ENCODE assay signal across 13 cellular contexts in the genomic region with DNA sequence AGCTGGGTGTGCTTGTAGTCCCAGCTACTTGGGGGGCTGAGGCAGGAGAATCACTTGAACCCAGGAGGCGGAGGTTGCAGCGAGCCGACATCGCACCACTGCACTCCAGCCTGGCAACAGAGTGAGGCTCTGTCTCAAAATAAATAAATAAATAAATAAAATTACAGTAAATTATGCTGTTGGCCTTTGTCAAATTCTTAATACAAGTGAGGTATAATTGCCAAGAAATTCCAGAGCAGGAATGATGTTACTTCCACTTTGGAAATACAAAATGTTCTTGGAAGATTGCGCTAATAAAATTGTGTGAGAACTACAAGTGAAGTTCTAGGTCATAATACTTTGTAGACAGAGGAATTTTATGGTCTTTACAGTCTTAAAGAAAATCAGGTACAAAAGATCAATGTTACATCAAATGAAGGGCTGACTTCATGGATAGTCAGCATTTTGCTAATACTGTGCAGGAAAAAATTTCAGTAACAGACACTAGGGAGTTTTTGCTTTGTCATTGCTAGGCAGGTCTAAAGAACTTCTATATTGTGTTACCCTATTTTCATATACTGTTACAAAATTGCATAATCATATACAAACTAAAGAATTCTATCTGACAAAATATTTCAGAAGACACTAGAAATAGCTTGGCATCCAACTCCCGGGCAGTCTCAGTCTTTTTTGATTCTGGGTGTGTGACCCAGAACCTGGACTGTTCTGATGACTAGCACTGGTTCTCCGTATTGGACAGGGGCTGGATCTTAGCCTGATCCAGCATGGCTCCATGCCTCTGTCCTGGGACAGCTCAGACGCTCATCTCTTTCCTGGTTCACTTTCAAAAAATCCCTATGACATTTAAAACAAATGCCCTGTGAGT.
DNase-seq lines count a peak whose midpoint lies in the region; ATAC-seq, FAIRE-seq and TF ChIP-seq lines count a peak whose summit lies in the region.
"Had no signal": no experiment of that assay in that cellular context is flagged by ENCODE, and none has a peak within 500 bp of the region (broad histone marks: within the 10 kb centered on the region; RNA-seq: fewer than 3 reads in every experiment).

No MANE protein-coding gene starts in this region.

- H4K20me1 ChIP-seq in H9 (ENCODE audit: control insufficient read depth, insufficient read depth, insufficient read length), result no peaks in the 10 kb centered on the region

- 97% methylated on average over 4 of the region's 8 CpGs for WGBS in mesenchymal stem cell
- WGBS in H9 (ENCODE audit: extremely low coverage, insufficient read length, low lambda C conversion rate), result no CpG with 5 or more reads among the region's 8 CpGs

- H3K23ac ChIP-seq in mesenchymal stem cell (ENCODE audit: low read length in 2 of 2), result no peak overlapping the region
- no peak overlapping the region for H3K23ac ChIP-seq in H9 (ENCODE audit: insufficient read length, low read depth, low read length)

- H2BK15ac ChIP-seq in mesenchymal stem cell (ENCODE audit: low read depth, poor library complexity, severe bottlenecking) (no peak overlapping the region), H9 (ENCODE audit: low read depth, low read length) (no peak overlapping the region)

- H3K79me1 ChIP-seq in mesenchymal stem cell (replicated peaks; ENCODE audit: low read length, poor library complexity, severe bottlenecking) (no peaks in the 10 kb centered on the region), H9 (ENCODE audit: insufficient read depth, low read depth, low read length, poor library complexity, severe bottlenecking) (no peaks in the 10 kb centered on the region)

- no peaks in the 10 kb centered on the region for H3K4me1 Mint-ChIP-seq in H9

- H3K27me3 ChIP-seq in ascending aorta (no peaks in the 10 kb centered on the region), mesenchymal stem cell (ENCODE audit: control insufficient read depth in 1 of 2, insufficient read depth in 1 of 2, low read length in 2 of 2) (no peaks in the 10 kb centered on the region), upper lobe of right lung (no peaks in the 10 kb centered on the region), H9 (ENCODE audit: insufficient read depth, low read length) (no peaks in the 10 kb centered on the region)

- H4K5ac ChIP-seq in H9 (ENCODE audit: insufficient read length, low read depth, low read length), result no peak overlapping the region

- H2BK5ac ChIP-seq in mesenchymal stem cell (ENCODE audit: low read depth, low read length, poor library complexity, severe bottlenecking), result no peak overlapping the region
- H2BK5ac ChIP-seq in H9 (ENCODE audit: insufficient read length, low read length), result no peak overlapping the region

- H2BK120ac ChIP-seq in mesenchymal stem cell (ENCODE audit: low read depth, low read length) (peak overlapping the region; percentile 11), H9 (ENCODE audit: low read depth, low read length, poor library complexity, severe bottlenecking) (no peak overlapping the region)

- no peak overlapping the region for H3K14ac ChIP-seq in mesenchymal stem cell (ENCODE audit: low read length in 2 of 2)
- no peak overlapping the region for H3K14ac ChIP-seq in H9 (ENCODE audit: insufficient read depth, low read length)

- DNase-seq in Right ventricle myocardium inferior (ENCODE audit: missing footprints) (no peak), cardiac septum (ENCODE audit: low spot score) (no peak), ascending aorta (ENCODE audit: low spot score in 2 of 2) (no peak), mesenchymal stem cell (no peak), upper lobe of right lung (no peak), H9 (no peak), GM12892 (ENCODE audit: insufficient read length) (no peak)
- DNase-seq in activated CD4-positive, CD25-positive, alpha-beta regulatory T cell (lab: John Stamatoyannopoulos, UW), result no peak
- DNase-seq: amniotic stem cell, MM.1S, NCI-H226 had no signal

- no peaks in the 10 kb centered on the region for H3K9me3 Mint-ChIP-seq in H9

- H3K4me2 ChIP-seq in mesenchymal stem cell (ENCODE audit: low read length, poor library complexity, severe bottlenecking) (no peak overlapping the region), H9 (ENCODE audit: insufficient read depth, insufficient read length, low read length) (no peak overlapping the region)

- no peak overlapping the region for H3K27ac Mint-ChIP-seq in H9

- ATAC-seq in Right ventricle myocardium inferior, result peak; percentile 75
- ATAC-seq in upper lobe of right lung, result peak; percentile 25

- H4K8ac ChIP-seq in mesenchymal stem cell (ENCODE audit: low read length), result no peak overlapping the region
- H4K8ac ChIP-seq in H9 (replicated peaks; ENCODE audit: insufficient read length, low read depth, low read length), result no peak overlapping the region

- no peak overlapping the region for H2BK12ac ChIP-seq in mesenchymal stem cell (ENCODE audit: low read length in 2 of 2)
- no peak overlapping the region for H2BK12ac ChIP-seq in H9 (ENCODE audit: insufficient read length, low read depth, low read length)

- peak overlapping the region in 1 of 2 donors; percentile 10 for H3K4me3 ChIP-seq in ascending aorta
- H3K4me3 ChIP-seq in mesenchymal stem cell (ENCODE audit: insufficient read depth in 1 of 2, low read depth in 1 of 2, low read length in 2 of 2), result no peak overlapping the region
- H3K4me3 ChIP-seq in upper lobe of right lung, result no peak overlapping the region

- H4K91ac ChIP-seq in mesenchymal stem cell (ENCODE audit: low read length), result no peak overlapping the region
- H4K91ac ChIP-seq in H9 (ENCODE audit: insufficient read length, low read depth, low read length), result no peak overlapping the region

- no peaks in the 10 kb centered on the region for H3K23me2 ChIP-seq in H9 (ENCODE audit: insufficient read length, low read depth, low read length, poor library complexity, severe bottlenecking)

- FAIRE-seq in GM12892 (lab: Jason Lieb, UNC), result no peak
- FAIRE-seq: G401.6, RCC 7860 had no signal

- no peaks in the 10 kb centered on the region for H3K79me2 ChIP-seq in H9 (ENCODE audit: insufficient read depth, low read length)

- H3K36me3 ChIP-seq in ascending aorta (no peaks in the 10 kb centered on the region), mesenchymal stem cell (ENCODE audit: control insufficient read depth in 1 of 2, insufficient read depth in 2 of 2, low read depth in 1 of 2, low read length in 2 of 2) (no peaks in the 10 kb centered on the region), upper lobe of right lung (no peaks in the 10 kb centered on the region)

- no peak overlapping the region for H2BK20ac ChIP-seq in H9 (ENCODE audit: low read depth, low read length, poor library complexity, severe bottlenecking)

- no peak for TF ChIP-seq CTCF in ascending aorta (IDR thresholded peaks at IDR 0.05)
- no peak for TF ChIP-seq CTCF in upper lobe of right lung (IDR thresholded peaks at IDR 0.05)
- TF ChIP-seq CTCF in H9 (conservative IDR thresholded peaks at IDR 0.05), result no peak

- no peak overlapping the region for H3K4me3 Mint-ChIP-seq in H9

- intact Hi-C loops in Right ventricle myocardium inferior (cut with DNase I) (no loop called here), cardiac septum (cut with DNase I) (no loop called here), ascending aorta (cut with DNase I) (no loop called here), upper lobe of right lung (cut with DNase I) (no loop called here)

- H3K27ac ChIP-seq in ascending aorta (peak overlapping the region; percentile 82 to 83), mesenchymal stem cell (ENCODE audit: low read length, poor library complexity, severe bottlenecking) (no peak overlapping the region), upper lobe of right lung (no peak overlapping the region), H9 (ENCODE audit: insufficient read length, low read depth, low read length) (no peak overlapping the region)

- H3K4ac ChIP-seq in mesenchymal stem cell (ENCODE audit: low read depth in 1 of 2, low read length in 2 of 2) (no peak overlapping the region), H9 (ENCODE audit: low read depth, low read length) (no peak overlapping the region)

- H3K18ac ChIP-seq in mesenchymal stem cell (ENCODE audit: low read depth in 1 of 2, low read length in 2 of 2) (no peak overlapping the region), H9 (ENCODE audit: insufficient read length, low read depth, low read length) (no peak overlapping the region)

- no peak for TF ChIP-seq POLR2A in GM12892 (IDR thresholded peaks at IDR 0.05; ENCODE audit: low read depth, low read length)

- H3K4me1 ChIP-seq in ascending aorta (peaks cover 9 to 29% of the 10 kb centered on the region in 2 donors), mesenchymal stem cell (ENCODE audit: control insufficient read depth, insufficient read depth, low read depth, low read length) (peaks cover 2% of the 10 kb centered on the region), upper lobe of right lung (peaks cover 21% of the 10 kb centered on the region), H9 (ENCODE audit: insufficient read depth, low read length) (no peaks in the 10 kb centered on the region)

- H3K36me3 Mint-ChIP-seq in H9 (ENCODE audit: insufficient read depth in 1 of 3, low read depth in 3 of 3), result peaks cover 0 to 2% (median 0%) of the 10 kb centered on the region in 3 experiments; a peak in 1 of 7 replicates

- no peak overlapping the region for H2AFZ ChIP-seq in mesenchymal stem cell (ENCODE audit: low read depth, low read length)
- H2AFZ ChIP-seq in H9 (ENCODE audit: low read length), result no peak overlapping the region

- no peak overlapping the region for H3T11ph ChIP-seq in H9 (ENCODE audit: low read length)

- H3K56ac ChIP-seq in H9 (ENCODE audit: insufficient read length, low read depth, low read length), result no peak overlapping the region

- no peaks in the 10 kb centered on the region for H3K27me3 Mint-ChIP-seq in H9 (ENCODE audit: low read depth)

- H3K9ac ChIP-seq in mesenchymal stem cell (ENCODE audit: low read length) (no peak overlapping the region), H9 (ENCODE audit: extremely low read depth, insufficient read length, low read length) (no peak overlapping the region)

- H2AK5ac ChIP-seq in mesenchymal stem cell (ENCODE audit: low read length, severe bottlenecking), result no peak overlapping the region
- no peak overlapping the region for H2AK5ac ChIP-seq in H9 (ENCODE audit: insufficient read length, low read length)

- H3K9me3 ChIP-seq in ascending aorta (no peaks in the 10 kb centered on the region), mesenchymal stem cell (ENCODE audit: control insufficient read depth, low read length) (no peaks in the 10 kb centered on the region), upper lobe of right lung (no peaks in the 10 kb centered on the region), H9 (ENCODE audit: control insufficient read depth, low read depth, low read length) (no peaks in the 10 kb centered on the region)

Comparison
In these comparisons a context has a peak if more than half of its experiments do, and no peak if none do; other contexts are left out.
1. H3K27ac ChIP-seq: peak in ascending aorta (2 of 2); none in mesenchymal stem cell (single experiment), upper lobe of right lung (single experiment) and H9 (single experiment).